20 cellular contexts compared by ENCODE assay signal in genomic region chr9:962023-962422, GRCh38. TPM values are rescaled to one million over a fixed set of nuclear protein-coding genes. Genes with fewer than 3 reads are reported as not detected.
"Had no signal": no experiment of that assay in that cellular context is flagged by ENCODE, and none has a peak within 500 bp of the region (broad histone marks: within the 10 kb centered on the region; RNA-seq: fewer than 3 reads in every experiment).

No MANE protein-coding gene starts in this region.

- H3K36me3 ChIP-seq: adrenal gland, esophagus squamous epithelium, gastrocnemius medialis, heart right ventricle, left ventricle myocardium inferior, sigmoid colon, stomach, thoracic aorta, WERI-Rb-1 had no signal

- H3K4me1 ChIP-seq: adrenal gland, gastrocnemius medialis, heart right ventricle, left ventricle myocardium inferior, sigmoid colon, stomach had no signal

- DNase-seq: activated CD4-positive, alpha-beta T cell treated with anti-CD3 and anti-CD28 coated beads for 4 hours; activated naive CD4-positive, alpha-beta T cell treated with Interleukin-2 at 50 U/mL for 16 hours; adrenal gland; cerebellar nuclear complex; esophagus squamous epithelium; gastrocnemius medialis; heart right ventricle; left ventricle myocardium inferior; sigmoid colon; stimulated activated CD4-positive, alpha-beta T cell treated with anti-CD3 and anti-CD28 coated beads, Interleukin-12 subunit alpha, Interleukin-12 subunit beta, amount 100 ng/mL, for 4 hours; stimulated activated CD4-positive, alpha-beta T cell treated with anti-CD3 and anti-CD28 coated beads, Interleukin-4, amount 100 ng/mL, for 24 hours; stomach; T-helper 1 cell; WERI-Rb-1 had no signal

- ATAC-seq: gastrocnemius medialis, heart right ventricle had no signal

- H3K27ac ChIP-seq: adrenal gland, esophagus squamous epithelium, gastrocnemius medialis, heart right ventricle, left ventricle myocardium inferior, sigmoid colon, stomach, thoracic aorta, WERI-Rb-1 had no signal

- H3K9me3 ChIP-seq: adrenal gland, esophagus squamous epithelium, gastrocnemius medialis, heart right ventricle, left ventricle myocardium inferior, sigmoid colon, stomach, thoracic aorta had no signal

- H3K4me3 ChIP-seq: adrenal gland, esophagus squamous epithelium, gastrocnemius medialis, heart right ventricle, left ventricle myocardium inferior, sigmoid colon, stomach, thoracic aorta had no signal

RNA-seq across cellular contexts. Expression of gene DMRT3, which starts 14.4 kb away (rescaled TPM):
- total RNA-seq: activated T-helper 1 cell treated with anti-CD3 and anti-CD28 coated beads, Interleukin-12 subunit alpha, Interleukin-12 subunit beta, Interleukin-2, Interleukin-4 antibody, amounts not matched to agents 30 ng/mL and 10 ng/mL and 1 ng/mL, durations not matched to agents 14 hours and 24 hours and 36 hours; adrenal gland; heart right ventricle; left ventricle myocardium inferior; neural crest cell; osteocyte; pulmonary artery endothelial cell; sigmoid colon; stomach; urinary bladder had no signal
- polyA plus RNA-seq: heart right ventricle, sigmoid colon had no signal
